Comparison of ENCODE assay signal across 1 cellular context in the genomic region with DNA sequence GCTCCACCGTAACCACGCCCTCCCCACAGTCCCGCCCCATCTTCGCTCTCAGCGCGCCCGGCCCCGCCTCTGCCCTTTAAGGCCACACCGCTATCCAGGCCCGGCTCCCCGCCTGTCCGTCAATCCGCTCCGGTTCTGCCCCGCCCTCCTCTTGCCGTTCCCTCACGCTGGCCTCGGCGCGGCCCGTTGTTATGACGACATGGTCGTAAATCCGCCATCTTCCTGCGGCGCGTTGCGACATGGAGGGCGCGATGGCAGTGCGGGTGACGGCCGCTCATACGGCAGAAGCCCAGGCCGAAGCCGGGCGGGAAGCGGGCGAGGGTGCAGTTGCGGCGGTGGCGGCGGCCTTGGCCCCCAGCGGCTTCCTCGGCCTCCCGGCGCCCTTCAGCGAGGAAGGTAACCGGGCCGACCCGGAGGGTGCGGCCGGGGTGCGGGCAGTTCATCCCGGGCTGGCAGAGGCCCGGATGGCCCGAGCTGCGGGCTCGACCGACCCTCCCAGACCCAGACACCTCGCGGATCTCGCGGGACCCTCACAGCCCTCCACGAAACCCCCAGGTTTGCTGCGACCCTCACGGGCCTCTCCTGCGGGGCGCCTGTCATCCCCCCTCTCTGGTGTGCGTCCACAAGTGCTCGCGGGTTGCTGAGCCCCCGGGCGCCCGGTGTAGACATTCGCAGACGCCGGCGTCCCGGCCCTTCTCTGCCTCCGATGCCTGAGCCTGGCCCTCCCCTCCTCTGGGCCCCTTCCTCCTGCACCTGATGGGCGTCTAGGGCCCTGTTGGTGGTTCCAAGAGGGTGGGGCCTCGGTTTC.
A peak's percentile ranks its signal among the peaks of the same experiment; 100 is the strongest.
TF ChIP-seq lines count a peak whose summit lies in the region.

A gene with protein sequence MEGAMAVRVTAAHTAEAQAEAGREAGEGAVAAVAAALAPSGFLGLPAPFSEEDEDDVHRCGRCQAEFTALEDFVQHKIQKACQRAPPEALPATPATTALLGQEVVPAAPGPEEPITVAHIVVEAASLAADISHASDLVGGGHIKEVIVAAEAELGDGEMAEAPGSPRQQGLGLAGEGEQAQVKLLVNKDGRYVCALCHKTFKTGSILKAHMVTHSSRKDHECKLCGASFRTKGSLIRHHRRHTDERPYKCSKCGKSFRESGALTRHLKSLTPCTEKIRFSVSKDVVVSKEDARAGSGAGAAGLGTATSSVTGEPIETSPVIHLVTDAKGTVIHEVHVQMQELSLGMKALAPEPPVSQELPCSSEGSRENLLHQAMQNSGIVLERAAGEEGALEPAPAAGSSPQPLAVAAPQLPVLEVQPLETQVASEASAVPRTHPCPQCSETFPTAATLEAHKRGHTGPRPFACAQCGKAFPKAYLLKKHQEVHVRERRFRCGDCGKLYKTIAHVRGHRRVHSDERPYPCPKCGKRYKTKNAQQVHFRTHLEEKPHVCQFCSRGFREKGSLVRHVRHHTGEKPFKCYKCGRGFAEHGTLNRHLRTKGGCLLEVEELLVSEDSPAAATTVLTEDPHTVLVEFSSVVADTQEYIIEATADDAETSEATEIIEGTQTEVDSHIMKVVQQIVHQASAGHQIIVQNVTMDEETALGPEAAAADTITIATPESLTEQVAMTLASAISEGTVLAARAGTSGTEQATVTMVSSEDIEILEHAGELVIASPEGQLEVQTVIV (plus strand): TSS at position 217 of the 808 bp plus-strand sequence. CDS start 23 bp downstream, at position 240.

TF ChIP-seq in GM23338, 12 proteins besides CTCF, POLR2A, EP300 and RAD21:
- TF ChIP-seq POLR2AphosphoS5 (IDR thresholded peaks at IDR 0.05; ENCODE audit: low read depth) (peak; percentile 96), JUNB (IDR thresholded peaks at IDR 0.05; ENCODE audit: unreplicated experiment) (no peak), CREB1 (CRISPR knock-in tag; IDR thresholded peaks at IDR 0.05; ENCODE audit: low read depth) (peak; percentile 93)
- TF ChIP-seq, protein P1, sequence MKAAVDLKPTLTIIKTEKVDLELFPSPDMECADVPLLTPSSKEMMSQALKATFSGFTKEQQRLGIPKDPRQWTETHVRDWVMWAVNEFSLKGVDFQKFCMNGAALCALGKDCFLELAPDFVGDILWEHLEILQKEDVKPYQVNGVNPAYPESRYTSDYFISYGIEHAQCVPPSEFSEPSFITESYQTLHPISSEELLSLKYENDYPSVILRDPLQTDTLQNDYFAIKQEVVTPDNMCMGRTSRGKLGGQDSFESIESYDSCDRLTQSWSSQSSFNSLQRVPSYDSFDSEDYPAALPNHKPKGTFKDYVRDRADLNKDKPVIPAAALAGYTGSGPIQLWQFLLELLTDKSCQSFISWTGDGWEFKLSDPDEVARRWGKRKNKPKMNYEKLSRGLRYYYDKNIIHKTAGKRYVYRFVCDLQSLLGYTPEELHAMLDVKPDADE (IDR thresholded peaks at IDR 0.05): peak; percentile 72; the same call in 1 of the 2 replicates
TF ChIP-seq in GM23338: peak in this region for 3.
